Comparison of ENCODE assay signal across 1 cellular context in the genomic region with DNA sequence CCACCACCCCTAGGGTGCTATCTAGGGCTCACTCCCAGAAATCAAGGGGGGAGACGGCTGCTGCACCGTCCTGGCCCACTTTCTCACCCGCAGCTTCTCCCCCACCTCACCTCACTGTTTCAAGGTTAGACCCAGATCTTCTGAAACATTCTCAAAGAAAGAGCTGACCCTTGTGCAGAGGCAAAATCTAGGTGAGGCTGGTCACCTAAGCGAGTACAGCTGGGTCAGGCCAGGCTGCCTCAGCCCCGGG.
A peak's percentile ranks its signal among the peaks of the same experiment; 100 is the strongest.
TF ChIP-seq lines count a peak whose summit lies in the region.

No MANE protein-coding gene starts in this region.

TF ChIP-seq in K562, 482 proteins besides CTCF, POLR2A, EP300 and RAD21 (continued from another document):
- TF ChIP-seq, protein P1, sequence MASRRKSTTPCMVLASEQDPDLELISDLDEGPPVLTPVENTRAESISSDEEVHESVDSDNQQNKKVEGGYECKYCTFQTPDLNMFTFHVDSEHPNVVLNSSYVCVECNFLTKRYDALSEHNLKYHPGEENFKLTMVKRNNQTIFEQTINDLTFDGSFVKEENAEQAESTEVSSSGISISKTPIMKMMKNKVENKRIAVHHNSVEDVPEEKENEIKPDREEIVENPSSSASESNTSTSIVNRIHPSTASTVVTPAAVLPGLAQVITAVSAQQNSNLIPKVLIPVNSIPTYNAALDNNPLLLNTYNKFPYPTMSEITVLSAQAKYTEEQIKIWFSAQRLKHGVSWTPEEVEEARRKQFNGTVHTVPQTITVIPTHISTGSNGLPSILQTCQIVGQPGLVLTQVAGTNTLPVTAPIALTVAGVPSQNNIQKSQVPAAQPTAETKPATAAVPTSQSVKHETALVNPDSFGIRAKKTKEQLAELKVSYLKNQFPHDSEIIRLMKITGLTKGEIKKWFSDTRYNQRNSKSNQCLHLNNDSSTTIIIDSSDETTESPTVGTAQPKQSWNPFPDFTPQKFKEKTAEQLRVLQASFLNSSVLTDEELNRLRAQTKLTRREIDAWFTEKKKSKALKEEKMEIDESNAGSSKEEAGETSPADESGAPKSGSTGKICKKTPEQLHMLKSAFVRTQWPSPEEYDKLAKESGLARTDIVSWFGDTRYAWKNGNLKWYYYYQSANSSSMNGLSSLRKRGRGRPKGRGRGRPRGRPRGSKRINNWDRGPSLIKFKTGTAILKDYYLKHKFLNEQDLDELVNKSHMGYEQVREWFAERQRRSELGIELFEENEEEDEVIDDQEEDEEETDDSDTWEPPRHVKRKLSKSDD (conservative IDR thresholded peaks at IDR 0.05; ENCODE audit: low read length) = no peak
- TF ChIP-seq NFATC3 (IDR thresholded peaks at IDR 0.05) (no peak), FOXK1 (CRISPR knock-in tag; IDR thresholded peaks at IDR 0.05; ENCODE audit: borderline replicate concordance) (no peak), ETS2 (tag; IDR thresholded peaks at IDR 0.05; ENCODE audit: borderline replicate concordance, poor library complexity, severe bottlenecking) (no peak), NBN (IDR thresholded peaks at IDR 0.05; ENCODE audit: low read depth) (no peak), ZC3H4 (CRISPR knock-in tag; IDR thresholded peaks at IDR 0.05; ENCODE audit: borderline replicate concordance) (0 out of 2 replicates have a peak, but pooled peaks have one; percentile 22), SMC3 (conservative IDR thresholded peaks at IDR 0.05; ENCODE audit: insufficient read depth, low read depth, low read length) (0 out of 2 replicates have a peak, but pooled peaks have one; percentile 1), BRCA1 (IDR thresholded peaks at IDR 0.05) (no peak), BRCA1 (CRISPR knock-in tag; IDR thresholded peaks at IDR 0.05) (0 out of 2 replicates have a peak, but pooled peaks have one; percentile 18), TAF9B (IDR thresholded peaks at IDR 0.05; ENCODE audit: partially characterized antibody) (peak; percentile 72), C11orf30 (IDR thresholded peaks at IDR 0.05; ENCODE audit: low read depth) (no peak), RFX7 (CRISPR knock-in tag; IDR thresholded peaks at IDR 0.05) (no peak), MYNN (IDR thresholded peaks at IDR 0.05) (no peak; the same call in 1 of the 2 replicates), MYNN (CRISPR knock-in tag; IDR thresholded peaks at IDR 0.05) (no peak), ATF7 (IDR thresholded peaks at IDR 0.05) (no peak), HDAC8 (tag; IDR thresholded peaks at IDR 0.05) (no peak), PCBP2 (IDR thresholded peaks at IDR 0.05; ENCODE audit: low read depth, low read length, poor library complexity, severe bottlenecking) (no peak), ZFX (CRISPR knock-in tag; IDR thresholded peaks at IDR 0.05) (no peak), ZNF785 (CRISPR knock-in tag; IDR thresholded peaks at IDR 0.05) (no peak), BRD9 (IDR thresholded peaks at IDR 0.05; ENCODE audit: low read depth, partially characterized antibody) (peak; percentile 48), FOSL1 (tag; conservative IDR thresholded peaks at IDR 0.05) (no peak), ZSCAN32 (CRISPR knock-in tag; IDR thresholded peaks at IDR 0.05) (no peak), NR2F6 (CRISPR knock-in tag; IDR thresholded peaks at IDR 0.05) (no peak), ZNF77 (CRISPR knock-in tag; IDR thresholded peaks at IDR 0.05) (no peak), ARID1B (IDR thresholded peaks at IDR 0.05) (no peak), MYBL2 (IDR thresholded peaks at IDR 0.05; ENCODE audit: low read depth) (no peak), MYBL2 (CRISPR knock-in tag; IDR thresholded peaks at IDR 0.05; ENCODE audit: borderline replicate concordance) (no peak)
- TF ChIP-seq, protein P2, sequence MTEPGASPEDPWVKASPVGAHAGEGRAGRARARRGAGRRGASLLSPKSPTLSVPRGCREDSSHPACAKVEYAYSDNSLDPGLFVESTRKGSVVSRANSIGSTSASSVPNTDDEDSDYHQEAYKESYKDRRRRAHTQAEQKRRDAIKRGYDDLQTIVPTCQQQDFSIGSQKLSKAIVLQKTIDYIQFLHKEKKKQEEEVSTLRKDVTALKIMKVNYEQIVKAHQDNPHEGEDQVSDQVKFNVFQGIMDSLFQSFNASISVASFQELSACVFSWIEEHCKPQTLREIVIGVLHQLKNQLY (CRISPR knock-in tag; conservative IDR thresholded peaks at IDR 0.05) = no peak
- TF ChIP-seq, protein P3, sequence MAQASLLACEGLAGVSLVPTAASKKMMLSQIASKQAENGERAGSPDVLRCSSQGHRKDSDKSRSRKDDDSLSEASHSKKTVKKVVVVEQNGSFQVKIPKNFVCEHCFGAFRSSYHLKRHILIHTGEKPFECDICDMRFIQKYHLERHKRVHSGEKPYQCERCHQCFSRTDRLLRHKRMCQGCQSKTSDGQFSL (CRISPR knock-in tag; IDR thresholded peaks at IDR 0.05) = 0 out of 2 replicates have a peak, but pooled peaks have one; percentile 5
- TF ChIP-seq, protein P3 (tag; IDR thresholded peaks at IDR 0.05) = no peak
- TF ChIP-seq, protein P4, sequence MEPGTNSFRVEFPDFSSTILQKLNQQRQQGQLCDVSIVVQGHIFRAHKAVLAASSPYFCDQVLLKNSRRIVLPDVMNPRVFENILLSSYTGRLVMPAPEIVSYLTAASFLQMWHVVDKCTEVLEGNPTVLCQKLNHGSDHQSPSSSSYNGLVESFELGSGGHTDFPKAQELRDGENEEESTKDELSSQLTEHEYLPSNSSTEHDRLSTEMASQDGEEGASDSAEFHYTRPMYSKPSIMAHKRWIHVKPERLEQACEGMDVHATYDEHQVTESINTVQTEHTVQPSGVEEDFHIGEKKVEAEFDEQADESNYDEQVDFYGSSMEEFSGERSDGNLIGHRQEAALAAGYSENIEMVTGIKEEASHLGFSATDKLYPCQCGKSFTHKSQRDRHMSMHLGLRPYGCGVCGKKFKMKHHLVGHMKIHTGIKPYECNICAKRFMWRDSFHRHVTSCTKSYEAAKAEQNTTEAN (CRISPR knock-in tag; IDR thresholded peaks at IDR 0.05) = 0 out of 2 replicates have a peak, but pooled peaks have one; percentile 64
